ENCODE assay signal across 8 cellular contexts in the genomic region with DNA sequence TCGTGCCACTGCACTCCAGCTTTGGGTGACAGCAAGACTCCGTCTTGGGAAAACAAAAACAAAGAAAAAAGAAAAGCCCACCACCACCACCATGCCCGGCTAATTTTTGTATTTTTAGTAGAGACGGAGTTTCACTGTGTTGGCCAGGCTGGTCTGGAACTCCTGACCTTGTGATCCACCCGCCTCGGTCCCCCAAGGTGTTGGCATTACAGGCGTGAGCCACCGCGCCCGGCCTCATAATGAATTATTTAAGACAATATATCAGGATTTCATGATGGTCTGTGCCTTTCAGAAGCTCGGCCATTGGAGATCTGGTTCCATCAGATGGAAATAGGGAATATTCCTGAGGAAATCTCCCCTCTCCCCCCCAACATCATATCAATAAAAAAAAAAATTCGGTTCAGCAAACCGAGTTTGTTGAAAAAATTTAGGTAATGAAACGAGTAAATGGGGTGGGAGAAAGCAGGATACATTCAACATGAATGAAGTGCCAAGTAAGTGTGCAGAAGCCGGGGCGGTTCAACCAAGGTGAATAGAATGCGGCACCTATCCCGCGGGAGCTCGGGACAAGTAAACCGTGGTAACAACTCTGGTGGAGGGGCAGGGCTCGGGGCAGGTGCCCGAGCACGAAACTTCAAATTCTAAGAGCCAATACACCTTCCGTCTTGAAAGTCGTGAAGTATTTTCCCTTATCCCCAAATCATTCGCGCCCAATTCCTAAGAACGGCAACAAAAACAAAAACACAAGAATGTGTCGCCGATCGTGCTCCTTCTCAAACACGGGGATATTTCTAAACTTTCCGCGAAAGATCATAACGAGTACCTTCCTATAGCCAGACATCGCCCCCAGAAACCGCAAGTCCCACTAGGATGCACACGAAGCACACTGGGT. TPM values are rescaled to one million over a fixed set of nuclear protein-coding genes. Genes with fewer than 3 reads are reported as not detected.
A peak's percentile ranks its signal among the peaks of the same experiment; 100 is the strongest.
DNase-seq lines count a peak whose midpoint lies in the region; ATAC-seq and TF ChIP-seq lines count a peak whose summit lies in the region.

No MANE protein-coding gene starts in this region.

- peak overlapping the region; percentile 73 for H3K4me3 ChIP-seq in AG10803 (ENCODE audit: low read length)
- H3K4me3 ChIP-seq in HUES64 (ENCODE audit: low read length) = peak overlapping the region; percentile 86
- H3K4me3 ChIP-seq in astrocyte of the spinal cord (ENCODE audit: low read depth, low read length) = peak overlapping the region; percentile 78
- H3K4me3 ChIP-seq in lower leg skin (ENCODE audit: low read depth, poor library complexity, severe bottlenecking) = no peak overlapping the region
- peak overlapping the region; percentile 80 for H3K4me3 ChIP-seq in thoracic aorta

- ATAC-seq in thoracic aorta (ENCODE audit: insufficient number of reproducible peaks, low FRiP score, low read depth) (no peak), HG03025 (IDR thresholded peaks at IDR 0.05; ENCODE audit: low FRiP score, unreplicated experiment) (no peak), GM19455 (IDR thresholded peaks at IDR 0.05; ENCODE audit: unreplicated experiment) (no peak)

- TF ChIP-seq CTCF in AG10803 (conservative IDR thresholded peaks at IDR 0.05; ENCODE audit: low read length) = no peak
- no peak for TF ChIP-seq CTCF in astrocyte of the spinal cord (IDR thresholded peaks at IDR 0.05; ENCODE audit: low read depth, low read length)
- no peak for TF ChIP-seq CTCF in lower leg skin (IDR thresholded peaks at IDR 0.05)
- TF ChIP-seq CTCF in thoracic aorta (IDR thresholded peaks at IDR 0.05) = no peak

- H3K9me3 ChIP-seq in HUES64 (ENCODE audit: insufficient read depth, low read depth, low read length) = no peaks in the 10 kb centered on the region
- H3K9me3 ChIP-seq in thoracic aorta = no peaks in the 10 kb centered on the region

- TF ChIP-seq POLR2A in lower leg skin (IDR thresholded peaks at IDR 0.05) = no peak

- peak overlapping the region; percentile 68 for H3K9ac ChIP-seq in HUES64 (ENCODE audit: low read depth, low read length)

- DNase-seq in AG10803 (ENCODE audit: low read depth) (no peak), astrocyte of the spinal cord (ENCODE audit: low read depth, low spot score) (no peak), lower leg skin (ENCODE audit: low spot score in 2 of 2) (peak; percentile 18 to 86), thoracic aorta (ENCODE audit: low spot score) (no peak), NK-92 (lab: John Stamatoyannopoulos, UW; ENCODE audit: unreplicated experiment) (no peak)

- H3K4me1 ChIP-seq in HUES64 (ENCODE audit: insufficient read depth, low read length) (no peaks in the 10 kb centered on the region), thoracic aorta (ENCODE audit: control insufficient read depth in 1 of 2, low read depth in 2 of 2) (peaks cover 0 to 6% of the 10 kb centered on the region in 2 donors)

- WGBS in HUES64 = 11% methylated on average over 33 of the region's 39 CpGs
- 15 to 16% methylated on average over 39 of the region's 39 CpGs for WGBS in lower leg skin, 2 donors

- intact Hi-C loops in lower leg skin (cut with DNase I; ENCODE audit: low total_unique reads) = no loop called here

- in situ Hi-C loops in astrocyte of the spinal cord (cut with HindIII; ENCODE audit: low sequenced_read_pairs) = no loop called here

- peaks cover 14% of the 10 kb centered on the region for H3K36me3 ChIP-seq in HUES64 (ENCODE audit: insufficient read depth, low read length)
- no peaks in the 10 kb centered on the region for H3K36me3 ChIP-seq in thoracic aorta

- no peaks in the 10 kb centered on the region for H3K27me3 ChIP-seq in HUES64 (ENCODE audit: insufficient read depth, low read length)
- H3K27me3 ChIP-seq in thoracic aorta (replicated peaks; ENCODE audit: insufficient read depth) = no peaks in the 10 kb centered on the region

- H3K27ac ChIP-seq in HUES64 (ENCODE audit: low read depth, low read length) = no peak overlapping the region; the same call in 1 of the 2 replicates
- peak overlapping the region in 1 of 2 donors; percentile 72 for H3K27ac ChIP-seq in thoracic aorta

RNA-seq across cellular contexts. Expression of a gene that starts 0.8 kb away (rescaled TPM):
- 26.6 TPM for polyA plus RNA-seq in HUES64 (2013, experiment 1 of 2)
- 23.8 TPM for polyA plus RNA-seq in HUES64 (2013, experiment 2 of 2)
- total RNA-seq in lower leg skin (10 to 100 TPM in 1 of 4 donors, 1 to 10 TPM in 3; 7.0 to 10.8 (median 8.9) TPM), thoracic aorta (10 to 100 TPM; 11.1 to 19.9 TPM)

Comparison
In these comparisons a context has a peak if more than half of its experiments do, and no peak if none do; other contexts are left out.
1. DNase-seq: peak in lower leg skin (2 of 2); none in AG10803 (single experiment), astrocyte of the spinal cord (single experiment), thoracic aorta (single experiment) and NK-92 (single experiment).